ENCODE assay signal across 9 cellular contexts in the genomic region with DNA sequence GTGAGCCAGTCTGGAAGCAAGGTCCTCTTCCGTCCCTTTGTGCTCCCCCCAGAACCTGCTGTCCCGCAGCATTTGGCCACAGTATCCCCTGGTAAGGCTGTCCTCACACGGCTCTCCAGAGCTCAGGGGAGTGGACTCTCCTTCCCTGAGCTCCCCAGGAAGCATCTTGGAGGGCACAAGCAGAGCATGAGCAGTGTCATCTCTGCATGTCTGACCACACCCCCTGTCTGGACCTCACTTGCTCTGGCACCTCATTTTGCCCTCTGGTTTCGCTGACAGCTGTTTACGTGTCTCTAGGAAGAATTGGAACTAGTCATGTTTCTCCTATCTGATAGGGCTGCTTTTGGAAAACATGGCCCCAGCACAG. TPM values are rescaled to one million over a fixed set of nuclear protein-coding genes. Genes with fewer than 3 reads are reported as not detected.
DNase-seq lines count a peak whose midpoint lies in the region; ATAC-seq, FAIRE-seq and TF ChIP-seq lines count a peak whose summit lies in the region.
"Had no signal": no experiment of that assay in that cellular context is flagged by ENCODE, and none has a peak within 500 bp of the region (broad histone marks: within the 10 kb centered on the region; RNA-seq: fewer than 3 reads in every experiment).

No MANE protein-coding gene starts in this region.

- H3K27ac ChIP-seq in RWPE1 = peak overlapping the region; percentile 100
- H3K27ac ChIP-seq in foreskin keratinocyte = peak overlapping the region; percentile 69
- peak overlapping the region; percentile 97 for H3K27ac ChIP-seq in smooth muscle cell (ENCODE audit: low read depth)

- no peak overlapping the region for H2AFZ ChIP-seq in smooth muscle cell (ENCODE audit: low read depth)

- no peaks in the 10 kb centered on the region for H3K27me3 ChIP-seq in foreskin keratinocyte
- H3K27me3 ChIP-seq in smooth muscle cell (ENCODE audit: low read depth) = no peaks in the 10 kb centered on the region

- H3K36me3 ChIP-seq in smooth muscle cell (ENCODE audit: low read depth) = no peaks in the 10 kb centered on the region

- H3K9me3 Mint-ChIP-seq in activated CD4-positive, alpha-beta memory T cell treated with anti-CD3 and anti-CD28 coated beads, Interleukin-2, amount 10 ng/mL, durations not matched to agents 7 days and 5 days = no peaks in the 10 kb centered on the region

- H4K20me1 ChIP-seq in smooth muscle cell (ENCODE audit: low read depth) = no peaks in the 10 kb centered on the region

- H3K4me1 ChIP-seq in foreskin keratinocyte (peaks cover 30% of the 10 kb centered on the region), smooth muscle cell (ENCODE audit: low read depth) (no peaks in the 10 kb centered on the region)

- no peak overlapping the region for H3K27ac Mint-ChIP-seq in activated CD4-positive, alpha-beta memory T cell treated with anti-CD3 and anti-CD28 coated beads, Interleukin-2, amount 10 ng/mL, durations not matched to agents 7 days and 5 days

- H3K9me3 ChIP-seq in smooth muscle cell (replicated peaks; ENCODE audit: low read depth) = no peaks in the 10 kb centered on the region

- peaks cover 33% of the 10 kb centered on the region for H3F3A ChIP-seq in smooth muscle cell (ENCODE audit: low read depth)

- ATAC-seq in foreskin keratinocyte (peak; percentile 41), HG03378 (IDR thresholded peaks at IDR 0.05; ENCODE audit: unreplicated experiment) (no peak), GM19395 (IDR thresholded peaks at IDR 0.05; ENCODE audit: unreplicated experiment) (no peak)

- peak overlapping the region; percentile 49 for H3K4me2 ChIP-seq in smooth muscle cell

- peaks cover 33% of the 10 kb centered on the region for H3K4me1 Mint-ChIP-seq in activated CD4-positive, alpha-beta memory T cell treated with anti-CD3 and anti-CD28 coated beads, Interleukin-2, amount 10 ng/mL, durations not matched to agents 7 days and 5 days

- peaks cover 5% of the 10 kb centered on the region for H3K79me2 ChIP-seq in smooth muscle cell (ENCODE audit: low read depth)

- DNase-seq in GM19239 (ENCODE audit: insufficient read length, low spot score) (no peak), RWPE1 (ENCODE audit: low spot score) (no peak), foreskin keratinocyte (peak in 1 of 2 donors; percentile 35), smooth muscle cell (lab: John Stamatoyannopoulos, UW; ENCODE audit: unreplicated experiment) (no peak)
- no peak for DNase-seq in activated CD4-positive, alpha-beta memory T cell treated with anti-CD3 and anti-CD28 coated beads, Interleukin-2, amount 10 ng/mL, durations not matched to agents 7 days and 5 days
- DNase-seq: NCI-H524, T1000 had no signal

- H3K9ac ChIP-seq in smooth muscle cell (ENCODE audit: low read depth) = peak overlapping the region; percentile 76

- peaks cover 31% of the 10 kb centered on the region for H3K36me3 Mint-ChIP-seq in activated CD4-positive, alpha-beta memory T cell treated with anti-CD3 and anti-CD28 coated beads, Interleukin-2, amount 10 ng/mL, durations not matched to agents 7 days and 5 days (ENCODE audit: low read depth)

- TF ChIP-seq CTCF in RWPE1 (conservative IDR thresholded peaks at IDR 0.05; ENCODE audit: low read depth) (no peak), foreskin keratinocyte (conservative IDR thresholded peaks at IDR 0.05) (no peak), smooth muscle cell (IDR thresholded peaks at IDR 0.05; ENCODE audit: borderline replicate concordance, insufficient read depth, poor library complexity, severe bottlenecking) (no peak)

- H3K4me3 ChIP-seq in smooth muscle cell = no peak overlapping the region

- FAIRE-seq in GM19239 (lab: Jason Lieb, UNC) = peak; percentile 40

- WGBS in smooth muscle cell (ENCODE audit: low lambda C conversion rate) = 56% methylated on average over 5 of the region's 5 CpGs

- CTCF ChIA-PET in RWPE1 (lab: Yijun Ruan, JAX) = interaction anchor here (0.6 to 1.3 kb wide), 3 partner anchors 21 to 1362 kb away, joined by 3 to 4 read pairs (median 4); no protein-coding TSS in a partner anchor
- CTCF ChIA-PET in activated CD4-positive, alpha-beta memory T cell treated with anti-CD3 and anti-CD28 coated beads, Interleukin-2, amount 10 ng/mL, durations not matched to agents 7 days and 5 days (lab: Charles Lee) = interaction anchor here (1.0 to 2.9 kb wide), 7 partner anchors 9 to 161 kb away, joined by 3 to 18 read pairs (median 7); no protein-coding TSS in a partner anchor

- H3K27me3 Mint-ChIP-seq in activated CD4-positive, alpha-beta memory T cell treated with anti-CD3 and anti-CD28 coated beads, Interleukin-2, amount 10 ng/mL, durations not matched to agents 7 days and 5 days = no peaks in the 10 kb centered on the region

- POLR2A ChIA-PET in RWPE1 (lab: Yijun Ruan, JAX; ENCODE audit: low non-redundant PET) = interaction anchor here (0.6 kb wide), 1 partner anchor 34 kb away, joined by 3 read pairs; no protein-coding TSS in a partner anchor
- POLR2A ChIA-PET in activated CD4-positive, alpha-beta memory T cell treated with anti-CD3 and anti-CD28 coated beads, Interleukin-2, amount 10 ng/mL, durations not matched to agents 7 days and 5 days (lab: Charles Lee) = interaction anchor here (0.6 to 2.8 kb wide), 12 partner anchors 11 to 432 kb away, joined by 3 to 23 read pairs (median 4); a partner anchor contains a TSS

- no peak overlapping the region for H3K4me3 Mint-ChIP-seq in activated CD4-positive, alpha-beta memory T cell treated with anti-CD3 and anti-CD28 coated beads, Interleukin-2, amount 10 ng/mL, durations not matched to agents 7 days and 5 days

RNA-seq across cellular contexts. Expression of a gene that starts 15.5 kb away (rescaled TPM):
- total RNA-seq in foreskin keratinocyte = 28.9 and 35.4 TPM in 2 replicates
- polyA plus RNA-seq in foreskin keratinocyte = 33.5 and 43.9 TPM in 2 replicates
- total RNA-seq in smooth muscle cell = 8.9 and 19.0 TPM in 2 replicates
- 25.4 and 34.1 TPM in 2 replicates for polyA plus RNA-seq in smooth muscle cell
- 10 to 100 TPM; 34.5 to 35.8 TPM for total RNA-seq in activated CD4-positive, alpha-beta memory T cell treated with anti-CD3 and anti-CD28 coated beads, Interleukin-2, amount 10 ng/mL, durations not matched to agents 7 days and 5 days

RNA-seq across cellular contexts. Expression of a gene that starts 36.1 kb away (rescaled TPM):
- 35.0 and 36.1 TPM in 2 replicates for total RNA-seq in foreskin keratinocyte
- polyA plus RNA-seq in foreskin keratinocyte = 47.7 and 50.5 TPM in 2 replicates
- total RNA-seq in smooth muscle cell = 36.5 and 60.3 TPM in 2 replicates
- 58.5 and 60.9 TPM in 2 replicates for polyA plus RNA-seq in smooth muscle cell
- 1 to 10 TPM; 7.4 to 8.5 TPM for total RNA-seq in activated CD4-positive, alpha-beta memory T cell treated with anti-CD3 and anti-CD28 coated beads, Interleukin-2, amount 10 ng/mL, durations not matched to agents 7 days and 5 days

RNA-seq across cellular contexts. Expression of a gene that starts 36.5 kb away (rescaled TPM):
- total RNA-seq in foreskin keratinocyte (4.8 and 5.1 TPM in 2 replicates), smooth muscle cell (3.5 and 3.7 TPM in 2 replicates)
- polyA plus RNA-seq in foreskin keratinocyte (2.4 and 2.6 TPM in 2 replicates), smooth muscle cell (2.9 and 5.1 TPM in 2 replicates)
- 10 to 100 TPM; 14.2 to 17.0 TPM for total RNA-seq in activated CD4-positive, alpha-beta memory T cell treated with anti-CD3 and anti-CD28 coated beads, Interleukin-2, amount 10 ng/mL, durations not matched to agents 7 days and 5 days

RNA-seq across cellular contexts. Expression of a gene that starts 50.4 kb away (rescaled TPM):
- total RNA-seq in foreskin keratinocyte (30.3 and 33.0 TPM in 2 replicates), smooth muscle cell (8.1 and 18.6 TPM in 2 replicates)
- polyA plus RNA-seq in foreskin keratinocyte (30.2 and 34.5 TPM in 2 replicates), smooth muscle cell (22.1 and 27.9 TPM in 2 replicates)
- total RNA-seq in activated CD4-positive, alpha-beta memory T cell treated with anti-CD3 and anti-CD28 coated beads, Interleukin-2, amount 10 ng/mL, durations not matched to agents 7 days and 5 days = 10 to 100 TPM; 34.4 to 36.4 TPM

RNA-seq across cellular contexts. Expression of a gene that starts 50.7 kb away (rescaled TPM):
- 77.4 and 89.9 TPM in 2 replicates for total RNA-seq in foreskin keratinocyte
- polyA plus RNA-seq in foreskin keratinocyte = 56.2 and 57.7 TPM in 2 replicates
- total RNA-seq in smooth muscle cell = 104 and 115 TPM in 2 replicates
- 106 and 108 TPM in 2 replicates for polyA plus RNA-seq in smooth muscle cell
- 100 to 1,000 TPM; 121 to 125 TPM for total RNA-seq in activated CD4-positive, alpha-beta memory T cell treated with anti-CD3 and anti-CD28 coated beads, Interleukin-2, amount 10 ng/mL, durations not matched to agents 7 days and 5 days
